Comparison of ENCODE assay signal across 8 cellular contexts in genomic region chr17:7356072-7356549, GRCh38. TPM values are rescaled to one million over a fixed set of nuclear protein-coding genes. Genes with fewer than 3 reads are reported as not detected.
DNase-seq lines count a peak whose midpoint lies in the region; ATAC-seq, FAIRE-seq and TF ChIP-seq lines count a peak whose summit lies in the region.

No MANE protein-coding gene starts in this region.

- intact Hi-C loops in left colon (cut with DNase I, micrococcal nuclease), result loop anchor here (10.0 kb wide), 2 partner anchors 79 to 219 kb away; partner anchors contain the start of genes CD68 (in 1 of the 2), FGF11 (in 1 of the 2) and TMEM102 (in 1 of the 2)

- FAIRE-seq in GM12891 (lab: Jason Lieb, UNC), result peak; percentile 99

- DNase-seq in A172 (ENCODE audit: low spot score), result peak; percentile 77
- DNase-seq in GM12891 (ENCODE audit: insufficient read length, low spot score), result peak; percentile 83
- peak; percentile 69 for DNase-seq in NCI-H226
- peak; percentile 76 to 84 for DNase-seq in activated CD4-positive, alpha-beta T cell treated with anti-CD3 and anti-CD28 coated beads for 24 hours (ENCODE audit: low read depth in 2 of 2)
- peak; percentile 81 for DNase-seq in cerebellum (ENCODE audit: low spot score)
- peak; percentile 83 to 90 for DNase-seq in left colon
- peak; percentile 73 for DNase-seq in stimulated activated CD4-positive, alpha-beta T cell treated with anti-CD3 and anti-CD28 coated beads, Interleukin-2, amount 100 ng/mL, for 4 hours (ENCODE audit: low read depth)

- TF ChIP-seq POLR2A in GM12891 (IDR thresholded peaks at IDR 0.05; ENCODE audit: low read depth, low read length), result no peak

- ATAC-seq in left colon (peak; percentile 53), GM18498 (IDR thresholded peaks at IDR 0.05; ENCODE audit: unreplicated experiment) (no peak)

TF ChIP-seq in GM12891, 5 proteins besides CTCF, POLR2A, EP300 and RAD21:
- TF ChIP-seq POLR2AphosphoS5 (IDR thresholded peaks at IDR 0.05; ENCODE audit: low read depth, low read length) (no peak), SPI1 (IDR thresholded peaks at IDR 0.05; ENCODE audit: low read depth, low read length) (peak; percentile 5; the same call in 1 of the 2 replicates)

RNA-seq across cellular contexts. Expression of gene TMEM95, which starts 1.2 kb away (rescaled TPM):
- not detected in 2 replicates for total RNA-seq in A172 (2014; rRNA removed; shearing (Covaris generic))
- not detected for polyA plus RNA-seq in GM12891 (2012; ENCODE audit: low read depth, missing spikeins)
- total RNA-seq in cerebellum (not detected), left colon (not detected)

RNA-seq across cellular contexts. Expression of gene KCTD11, which starts 4.1 kb away (rescaled TPM):
- total RNA-seq in A172 (2014; rRNA removed; shearing (Covaris generic)), result 13.9 and 19.5 TPM in 2 replicates
- polyA plus RNA-seq in GM12891 (2012; ENCODE audit: low read depth, missing spikeins), result 4.9 TPM
- total RNA-seq in cerebellum (2.3 TPM), left colon (10 to 100 TPM in 1 of 2 donors, 1 to 10 TPM in 1; 9.4 to 10.1 TPM)

RNA-seq across cellular contexts. Expression of gene ACAP1, which starts 19.8 kb away (rescaled TPM):
- total RNA-seq in A172 (2014; rRNA removed; shearing (Covaris generic)), result 0.90 and 4.1 TPM in 2 replicates
- polyA plus RNA-seq in GM12891 (2012; ENCODE audit: low read depth, missing spikeins), result 103 TPM
- total RNA-seq in cerebellum (0.45 TPM), left colon (1 to 10 TPM; 4.1 to 9.0 TPM)

RNA-seq across cellular contexts. Expression of gene TNK1, which starts 24.8 kb away (rescaled TPM):
- 0.07 TPM in 1 of 2 replicates, not detected in the other for total RNA-seq in A172 (2014; rRNA removed; shearing (Covaris generic))
- 1.1 TPM for polyA plus RNA-seq in GM12891 (2012; ENCODE audit: low read depth, missing spikeins)
- 0.36 TPM for total RNA-seq in cerebellum
- total RNA-seq in left colon, result 10 to 100 TPM; 22.2 to 24.9 TPM

RNA-seq across cellular contexts. Expression of gene NEURL4, which starts 27.0 kb away (rescaled TPM):
- 9.8 and 12.2 TPM in 2 replicates for total RNA-seq in A172 (2014; rRNA removed; shearing (Covaris generic))
- 16.0 TPM for polyA plus RNA-seq in GM12891 (2012; ENCODE audit: low read depth, missing spikeins)
- total RNA-seq in cerebellum, result 35.4 TPM
- total RNA-seq in left colon, result 10 to 100 TPM; 32.7 to 44.5 TPM
